Comparison of ENCODE assay signal across 19 cellular contexts in genomic region chr1:42210421-42211133, GRCh38. TPM values are rescaled to one million over a fixed set of nuclear protein-coding genes. Genes with fewer than 3 reads are reported as not detected.
DNase-seq lines count a peak whose midpoint lies in the region; ATAC-seq and TF ChIP-seq lines count a peak whose summit lies in the region.
"Had no signal": no experiment of that assay in that cellular context is flagged by ENCODE, and none has a peak within 500 bp of the region (broad histone marks: within the 10 kb centered on the region; RNA-seq: fewer than 3 reads in every experiment).

No MANE protein-coding gene starts in this region.

- H3K27me3 ChIP-seq in foreskin keratinocyte, result no peaks in the 10 kb centered on the region
- H3K27me3 ChIP-seq: adrenal gland, upper lobe of left lung had no signal

- no peaks in the 10 kb centered on the region for H3K27me3 Mint-ChIP-seq in activated CD8-positive, alpha-beta memory T cell treated with anti-CD3 and anti-CD28 coated beads, Interleukin-2, amount 10 ng/mL, durations not matched to agents 7 days and 5 days
- H3K27me3 Mint-ChIP-seq: activated T-helper 17 cell treated with anti-CD3 and anti-CD28 coated beads, Interleukin-2, amount 50 U/mL, for 72 hours; CD8-positive, alpha-beta memory T cell; natural killer cell treated with Interleukin-12 subunit alpha and Interleukin-12 subunit beta and Interleukin-15 and Interleukin-18, amount 100 ng/mL, for 72 hours had no signal

- peaks cover 13% of the 10 kb centered on the region for H3K4me1 Mint-ChIP-seq in activated CD8-positive, alpha-beta memory T cell treated with anti-CD3 and anti-CD28 coated beads, Interleukin-2, amount 10 ng/mL, durations not matched to agents 7 days and 5 days

- TF ChIP-seq POLR2A in lower leg skin (IDR thresholded peaks at IDR 0.05), result no peak

- peaks cover 41% of the 10 kb centered on the region for H3K4me1 ChIP-seq in foreskin keratinocyte

- intact Hi-C loops in lower leg skin (cut with DNase I; ENCODE audit: low total_unique reads), result no loop called here

- H3K27ac Mint-ChIP-seq in activated CD8-positive, alpha-beta memory T cell treated with anti-CD3 and anti-CD28 coated beads, Interleukin-2, amount 10 ng/mL, durations not matched to agents 7 days and 5 days, result no peak overlapping the region
- H3K27ac Mint-ChIP-seq: natural killer cell treated with Interleukin-12 subunit alpha and Interleukin-12 subunit beta and Interleukin-15 and Interleukin-18, amount 100 ng/mL, for 72 hours had no signal

- CTCF ChIA-PET in activated CD8-positive, alpha-beta memory T cell treated with anti-CD3 and anti-CD28 coated beads, Interleukin-2, amount 10 ng/mL, durations not matched to agents 7 days and 5 days (lab: Charles Lee), result interaction anchor here (1.1 kb wide), 1 partner anchor 37 kb away, joined by 3 read pairs; no protein-coding TSS in a partner anchor

- peak overlapping the region; percentile 9 for H3K27ac ChIP-seq in foreskin keratinocyte
- H3K27ac ChIP-seq: adrenal gland, upper lobe of left lung, WERI-Rb-1 had no signal

- no peak overlapping the region for H3K4me3 Mint-ChIP-seq in activated CD8-positive, alpha-beta memory T cell treated with anti-CD3 and anti-CD28 coated beads, Interleukin-2, amount 10 ng/mL, durations not matched to agents 7 days and 5 days
- H3K4me3 Mint-ChIP-seq: activated T-helper 17 cell treated with anti-CD3 and anti-CD28 coated beads, Interleukin-2, amount 50 U/mL, for 72 hours; natural killer cell treated with Interleukin-12 subunit alpha and Interleukin-12 subunit beta and Interleukin-15 and Interleukin-18, amount 100 ng/mL, for 72 hours had no signal

- peaks cover 18% of the 10 kb centered on the region for H3K9me3 Mint-ChIP-seq in activated CD8-positive, alpha-beta memory T cell treated with anti-CD3 and anti-CD28 coated beads, Interleukin-2, amount 10 ng/mL, durations not matched to agents 7 days and 5 days (ENCODE audit: low read depth)
- H3K9me3 Mint-ChIP-seq: activated T-helper 17 cell treated with anti-CD3 and anti-CD28 coated beads, Interleukin-2, amount 50 U/mL, for 72 hours had no signal

- H3K4me3 ChIP-seq in lower leg skin (ENCODE audit: low read depth, poor library complexity, severe bottlenecking), result no peak overlapping the region
- H3K4me3 ChIP-seq: adrenal gland, upper lobe of left lung had no signal

- DNase-seq in AG20443 (ENCODE audit: low spot score), result peak; percentile 16
- peak; percentile 66 for DNase-seq in HS-5 (ENCODE audit: low read depth)
- DNase-seq in amniotic epithelial cell (ENCODE audit: low read depth), result peak; percentile 64
- no peak for DNase-seq in foreskin keratinocyte
- DNase-seq in activated CD8-positive, alpha-beta memory T cell treated with anti-CD3 and anti-CD28 coated beads, Interleukin-2, amount 10 ng/mL, durations not matched to agents 7 days and 5 days, result no peak
- no peak for DNase-seq in lower leg skin (ENCODE audit: low spot score in 2 of 2)
- DNase-seq in GM19238 (ENCODE audit: insufficient read length, low spot score), result no peak
- DNase-seq: adrenal gland; CD8-positive, alpha-beta memory T cell; NCI-H2081; stimulated activated naive CD4-positive, alpha-beta T cell; upper lobe of left lung; WERI-Rb-1 had no signal

- WGBS in lower leg skin, 2 donors, result 77 to 82% methylated on average over 6 of the region's 6 CpGs

- no peak for ATAC-seq in foreskin keratinocyte
- ATAC-seq in activated CD8-positive, alpha-beta memory T cell treated with anti-CD3 and anti-CD28 coated beads, Interleukin-2, amount 10 ng/mL, durations not matched to agents 7 days and 5 days, result no peak
- ATAC-seq in HG02884 (IDR thresholded peaks at IDR 0.05; ENCODE audit: unreplicated experiment), result no peak
- ATAC-seq: activated T-helper 17 cell treated with anti-CD3 and anti-CD28 coated beads, Interleukin-2, amount 50 U/mL, for 72 hours; natural killer cell treated with Interleukin-12 subunit alpha and Interleukin-12 subunit beta and Interleukin-15 and Interleukin-18, amount 100 ng/mL, for 72 hours had no signal

- H3K36me3 Mint-ChIP-seq in activated CD8-positive, alpha-beta memory T cell treated with anti-CD3 and anti-CD28 coated beads, Interleukin-2, amount 10 ng/mL, durations not matched to agents 7 days and 5 days, result peaks cover 63% of the 10 kb centered on the region

- TF ChIP-seq CTCF in foreskin keratinocyte (conservative IDR thresholded peaks at IDR 0.05) (no peak), lower leg skin (IDR thresholded peaks at IDR 0.05) (no peak)

RNA-seq across cellular contexts. Expression of gene GUCA2A, which starts 46.0 kb away (rescaled TPM):
- total RNA-seq in foreskin keratinocyte (not detected in 2 replicates), lower leg skin (not detected)
- not detected in 2 replicates for polyA plus RNA-seq in foreskin keratinocyte
- not detected for total RNA-seq in activated CD8-positive, alpha-beta memory T cell treated with anti-CD3 and anti-CD28 coated beads, Interleukin-2, amount 10 ng/mL, durations not matched to agents 7 days and 5 days
- total RNA-seq: A673; activated T-helper 17 cell treated with anti-CD3 and anti-CD28 coated beads, Interleukin-2, amount 50 U/mL, for 72 hours; adrenal gland; CD8-positive, alpha-beta memory T cell; chondrocyte; natural killer cell treated with Interleukin-12 subunit alpha and Interleukin-12 subunit beta and Interleukin-15 and Interleukin-18, amount 100 ng/mL, for 72 hours; posterior vena cava had no signal
- polyA plus RNA-seq: CD8-positive, alpha-beta memory T cell had no signal

RNA-seq across cellular contexts. Expression of gene GUCA2B, which starts 57.4 kb away (rescaled TPM):
- total RNA-seq in foreskin keratinocyte (not detected in 2 replicates), lower leg skin (1 to 10 TPM in 1 of 4 donors, not detected in 3; 2.8 TPM)
- not detected in 2 replicates for polyA plus RNA-seq in foreskin keratinocyte
- not detected for total RNA-seq in activated CD8-positive, alpha-beta memory T cell treated with anti-CD3 and anti-CD28 coated beads, Interleukin-2, amount 10 ng/mL, durations not matched to agents 7 days and 5 days
- total RNA-seq: A673; activated T-helper 17 cell treated with anti-CD3 and anti-CD28 coated beads, Interleukin-2, amount 50 U/mL, for 72 hours; adrenal gland; CD8-positive, alpha-beta memory T cell; chondrocyte; natural killer cell treated with Interleukin-12 subunit alpha and Interleukin-12 subunit beta and Interleukin-15 and Interleukin-18, amount 100 ng/mL, for 72 hours; posterior vena cava; upper lobe of left lung had no signal
- polyA plus RNA-seq: adrenal gland; CD8-positive, alpha-beta memory T cell had no signal

Comparison
In these comparisons a context has a peak if more than half of its experiments do, and no peak if none do; other contexts are left out.
1. DNase-seq: peak in AG20443 (single experiment), HS-5 (single experiment) and amniotic epithelial cell (single experiment); none in foreskin keratinocyte (0 of 2), activated CD8-positive, alpha-beta memory T cell treated with anti-CD3 and anti-CD28 coated beads, Interleukin-2, amount 10 ng/mL, durations not matched to agents 7 days and 5 days (single experiment), lower leg skin (0 of 2) and GM19238 (single experiment).